ENCODE assay signal across 1 cellular context in the genomic region with DNA sequence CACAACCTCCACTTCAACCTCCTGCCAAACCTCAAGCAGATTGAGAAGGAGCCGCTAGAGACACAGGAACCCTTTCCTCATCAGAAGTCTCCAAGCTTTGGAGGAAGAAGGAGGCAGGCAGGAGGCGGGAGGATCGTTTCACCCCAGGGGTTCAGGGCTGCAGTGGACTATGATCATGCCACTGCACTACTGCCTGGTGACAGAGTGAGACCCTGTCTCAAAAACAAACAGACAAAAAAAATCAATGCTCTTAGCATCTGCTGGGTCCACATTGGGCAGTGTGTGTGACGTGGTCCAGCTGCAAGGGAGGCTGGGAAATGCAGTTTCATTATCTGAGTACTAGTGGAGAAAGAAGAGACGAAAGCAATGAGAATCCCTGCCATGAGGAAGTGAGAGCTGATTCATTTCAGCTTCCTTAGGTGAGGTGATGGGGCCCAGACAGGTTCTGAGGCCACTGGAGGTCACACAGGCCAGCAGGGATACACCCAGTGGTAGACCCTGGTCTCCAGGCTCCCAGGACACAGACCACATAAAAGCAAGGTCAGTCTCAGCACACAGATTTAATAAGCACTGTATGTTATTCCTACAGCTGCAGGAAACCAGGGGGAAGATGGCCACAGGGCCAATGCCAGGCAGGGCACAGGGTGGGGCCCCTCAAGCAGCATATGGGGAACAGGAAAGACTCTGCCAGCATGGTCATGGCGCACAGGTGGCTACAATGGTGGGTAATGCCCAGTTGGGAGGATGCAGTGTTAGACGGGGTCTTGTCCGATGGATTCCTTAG.
TF ChIP-seq lines count a peak whose summit lies in the region.

No MANE protein-coding gene starts in this region.

TF ChIP-seq in HepG2, 621 proteins besides CTCF, POLR2A, EP300 and RAD21 (continued from another document and continues in another):
- TF ChIP-seq, protein P1, sequence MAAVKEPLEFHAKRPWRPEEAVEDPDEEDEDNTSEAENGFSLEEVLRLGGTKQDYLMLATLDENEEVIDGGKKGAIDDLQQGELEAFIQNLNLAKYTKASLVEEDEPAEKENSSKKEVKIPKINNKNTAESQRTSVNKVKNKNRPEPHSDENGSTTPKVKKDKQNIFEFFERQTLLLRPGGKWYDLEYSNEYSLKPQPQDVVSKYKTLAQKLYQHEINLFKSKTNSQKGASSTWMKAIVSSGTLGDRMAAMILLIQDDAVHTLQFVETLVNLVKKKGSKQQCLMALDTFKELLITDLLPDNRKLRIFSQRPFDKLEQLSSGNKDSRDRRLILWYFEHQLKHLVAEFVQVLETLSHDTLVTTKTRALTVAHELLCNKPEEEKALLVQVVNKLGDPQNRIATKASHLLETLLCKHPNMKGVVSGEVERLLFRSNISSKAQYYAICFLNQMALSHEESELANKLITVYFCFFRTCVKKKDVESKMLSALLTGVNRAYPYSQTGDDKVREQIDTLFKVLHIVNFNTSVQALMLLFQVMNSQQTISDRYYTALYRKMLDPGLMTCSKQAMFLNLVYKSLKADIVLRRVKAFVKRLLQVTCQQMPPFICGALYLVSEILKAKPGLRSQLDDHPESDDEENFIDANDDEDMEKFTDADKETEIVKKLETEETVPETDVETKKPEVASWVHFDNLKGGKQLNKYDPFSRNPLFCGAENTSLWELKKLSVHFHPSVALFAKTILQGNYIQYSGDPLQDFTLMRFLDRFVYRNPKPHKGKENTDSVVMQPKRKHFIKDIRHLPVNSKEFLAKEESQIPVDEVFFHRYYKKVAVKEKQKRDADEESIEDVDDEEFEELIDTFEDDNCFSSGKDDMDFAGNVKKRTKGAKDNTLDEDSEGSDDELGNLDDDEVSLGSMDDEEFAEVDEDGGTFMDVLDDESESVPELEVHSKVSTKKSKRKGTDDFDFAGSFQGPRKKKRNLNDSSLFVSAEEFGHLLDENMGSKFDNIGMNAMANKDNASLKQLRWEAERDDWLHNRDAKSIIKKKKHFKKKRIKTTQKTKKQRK (IDR thresholded peaks at IDR 0.05; ENCODE audit: low read length) = no peak
- peak; percentile 66 for TF ChIP-seq RNF2 (conservative IDR thresholded peaks at IDR 0.05; ENCODE audit: low read depth)
- TF ChIP-seq, protein P2, sequence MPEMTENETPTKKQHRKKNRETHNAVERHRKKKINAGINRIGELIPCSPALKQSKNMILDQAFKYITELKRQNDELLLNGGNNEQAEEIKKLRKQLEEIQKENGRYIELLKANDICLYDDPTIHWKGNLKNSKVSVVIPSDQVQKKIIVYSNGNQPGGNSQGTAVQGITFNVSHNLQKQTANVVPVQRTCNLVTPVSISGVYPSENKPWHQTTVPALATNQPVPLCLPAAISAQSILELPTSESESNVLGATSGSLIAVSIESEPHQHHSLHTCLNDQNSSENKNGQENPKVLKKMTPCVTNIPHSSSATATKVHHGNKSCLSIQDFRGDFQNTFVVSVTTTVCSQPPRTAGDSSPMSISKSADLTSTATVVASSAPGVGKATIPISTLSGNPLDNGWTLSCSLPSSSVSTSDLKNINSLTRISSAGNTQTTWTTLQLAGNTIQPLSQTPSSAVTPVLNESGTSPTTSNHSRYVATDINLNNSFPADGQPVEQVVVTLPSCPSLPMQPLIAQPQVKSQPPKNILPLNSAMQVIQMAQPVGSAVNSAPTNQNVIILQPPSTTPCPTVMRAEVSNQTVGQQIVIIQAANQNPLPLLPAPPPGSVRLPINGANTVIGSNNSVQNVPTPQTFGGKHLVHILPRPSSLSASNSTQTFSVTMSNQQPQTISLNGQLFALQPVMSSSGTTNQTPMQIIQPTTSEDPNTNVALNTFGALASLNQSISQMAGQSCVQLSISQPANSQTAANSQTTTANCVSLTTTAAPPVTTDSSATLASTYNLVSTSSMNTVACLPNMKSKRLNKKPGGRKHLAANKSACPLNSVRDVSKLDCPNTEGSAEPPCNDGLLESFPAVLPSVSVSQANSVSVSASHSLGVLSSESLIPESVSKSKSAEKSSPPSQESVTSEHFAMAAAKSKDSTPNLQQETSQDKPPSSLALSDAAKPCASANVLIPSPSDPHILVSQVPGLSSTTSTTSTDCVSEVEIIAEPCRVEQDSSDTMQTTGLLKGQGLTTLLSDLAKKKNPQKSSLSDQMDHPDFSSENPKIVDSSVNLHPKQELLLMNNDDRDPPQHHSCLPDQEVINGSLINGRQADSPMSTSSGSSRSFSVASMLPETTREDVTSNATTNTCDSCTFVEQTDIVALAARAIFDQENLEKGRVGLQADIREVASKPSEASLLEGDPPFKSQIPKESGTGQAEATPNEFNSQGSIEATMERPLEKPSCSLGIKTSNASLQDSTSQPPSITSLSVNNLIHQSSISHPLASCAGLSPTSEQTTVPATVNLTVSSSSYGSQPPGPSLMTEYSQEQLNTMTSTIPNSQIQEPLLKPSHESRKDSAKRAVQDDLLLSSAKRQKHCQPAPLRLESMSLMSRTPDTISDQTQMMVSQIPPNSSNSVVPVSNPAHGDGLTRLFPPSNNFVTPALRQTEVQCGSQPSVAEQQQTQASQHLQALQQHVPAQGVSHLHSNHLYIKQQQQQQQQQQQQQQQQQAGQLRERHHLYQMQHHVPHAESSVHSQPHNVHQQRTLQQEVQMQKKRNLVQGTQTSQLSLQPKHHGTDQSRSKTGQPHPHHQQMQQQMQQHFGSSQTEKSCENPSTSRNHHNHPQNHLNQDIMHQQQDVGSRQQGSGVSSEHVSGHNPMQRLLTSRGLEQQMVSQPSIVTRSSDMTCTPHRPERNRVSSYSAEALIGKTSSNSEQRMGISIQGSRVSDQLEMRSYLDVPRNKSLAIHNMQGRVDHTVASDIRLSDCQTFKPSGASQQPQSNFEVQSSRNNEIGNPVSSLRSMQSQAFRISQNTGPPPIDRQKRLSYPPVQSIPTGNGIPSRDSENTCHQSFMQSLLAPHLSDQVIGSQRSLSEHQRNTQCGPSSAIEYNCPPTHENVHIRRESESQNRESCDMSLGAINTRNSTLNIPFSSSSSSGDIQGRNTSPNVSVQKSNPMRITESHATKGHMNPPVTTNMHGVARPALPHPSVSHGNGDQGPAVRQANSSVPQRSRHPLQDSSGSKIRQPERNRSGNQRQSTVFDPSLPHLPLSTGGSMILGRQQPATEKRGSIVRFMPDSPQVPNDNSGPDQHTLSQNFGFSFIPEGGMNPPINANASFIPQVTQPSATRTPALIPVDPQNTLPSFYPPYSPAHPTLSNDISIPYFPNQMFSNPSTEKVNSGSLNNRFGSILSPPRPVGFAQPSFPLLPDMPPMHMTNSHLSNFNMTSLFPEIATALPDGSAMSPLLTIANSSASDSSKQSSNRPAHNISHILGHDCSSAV (CRISPR knock-in tag; IDR thresholded peaks at IDR 0.05; ENCODE audit: borderline replicate concordance) = no peak
- TF ChIP-seq KMT2B (CRISPR knock-in tag; IDR thresholded peaks at IDR 0.05) = peak; percentile 33; the same call in 1 of the 2 replicates
- no peak for TF ChIP-seq XBP1 (CRISPR knock-in tag; IDR thresholded peaks at IDR 0.05)
- no peak for TF ChIP-seq EZH2 (conservative IDR thresholded peaks at IDR 0.05; ENCODE audit: low read depth, low read length)
- TF ChIP-seq, protein P3, sequence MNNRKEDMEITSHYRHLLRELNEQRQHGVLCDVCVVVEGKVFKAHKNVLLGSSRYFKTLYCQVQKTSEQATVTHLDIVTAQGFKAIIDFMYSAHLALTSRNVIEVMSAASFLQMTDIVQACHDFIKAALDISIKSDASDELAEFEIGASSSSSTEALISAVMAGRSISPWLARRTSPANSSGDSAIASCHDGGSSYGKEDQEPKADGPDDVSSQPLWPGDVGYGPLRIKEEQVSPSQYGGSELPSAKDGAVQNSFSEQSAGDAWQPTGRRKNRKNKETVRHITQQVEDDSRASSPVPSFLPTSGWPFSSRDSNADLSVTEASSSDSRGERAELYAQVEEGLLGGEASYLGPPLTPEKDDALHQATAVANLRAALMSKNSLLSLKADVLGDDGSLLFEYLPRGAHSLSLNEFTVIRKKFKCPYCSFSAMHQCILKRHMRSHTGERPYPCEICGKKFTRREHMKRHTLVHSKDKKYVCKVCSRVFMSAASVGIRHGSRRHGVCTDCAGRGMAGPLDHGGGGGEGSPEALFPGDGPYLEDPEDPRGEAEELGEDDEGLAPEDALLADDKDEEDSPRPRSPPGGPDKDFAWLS (CRISPR knock-in tag; IDR thresholded peaks at IDR 0.05; ENCODE audit: borderline replicate concordance) = no peak
- peak; percentile 53 for TF ChIP-seq ZFX (CRISPR knock-in tag; IDR thresholded peaks at IDR 0.05; ENCODE audit: low read depth)
- TF ChIP-seq ZNF570 (CRISPR knock-in tag; IDR thresholded peaks at IDR 0.05; ENCODE audit: borderline replicate concordance) = no peak
- TF ChIP-seq, protein P4, sequence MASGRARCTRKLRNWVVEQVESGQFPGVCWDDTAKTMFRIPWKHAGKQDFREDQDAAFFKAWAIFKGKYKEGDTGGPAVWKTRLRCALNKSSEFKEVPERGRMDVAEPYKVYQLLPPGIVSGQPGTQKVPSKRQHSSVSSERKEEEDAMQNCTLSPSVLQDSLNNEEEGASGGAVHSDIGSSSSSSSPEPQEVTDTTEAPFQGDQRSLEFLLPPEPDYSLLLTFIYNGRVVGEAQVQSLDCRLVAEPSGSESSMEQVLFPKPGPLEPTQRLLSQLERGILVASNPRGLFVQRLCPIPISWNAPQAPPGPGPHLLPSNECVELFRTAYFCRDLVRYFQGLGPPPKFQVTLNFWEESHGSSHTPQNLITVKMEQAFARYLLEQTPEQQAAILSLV (CRISPR knock-in tag; IDR thresholded peaks at IDR 0.05; ENCODE audit: borderline replicate concordance) = peak; percentile 6; the same call in 1 of the 2 replicates
- TF ChIP-seq, protein P5, sequence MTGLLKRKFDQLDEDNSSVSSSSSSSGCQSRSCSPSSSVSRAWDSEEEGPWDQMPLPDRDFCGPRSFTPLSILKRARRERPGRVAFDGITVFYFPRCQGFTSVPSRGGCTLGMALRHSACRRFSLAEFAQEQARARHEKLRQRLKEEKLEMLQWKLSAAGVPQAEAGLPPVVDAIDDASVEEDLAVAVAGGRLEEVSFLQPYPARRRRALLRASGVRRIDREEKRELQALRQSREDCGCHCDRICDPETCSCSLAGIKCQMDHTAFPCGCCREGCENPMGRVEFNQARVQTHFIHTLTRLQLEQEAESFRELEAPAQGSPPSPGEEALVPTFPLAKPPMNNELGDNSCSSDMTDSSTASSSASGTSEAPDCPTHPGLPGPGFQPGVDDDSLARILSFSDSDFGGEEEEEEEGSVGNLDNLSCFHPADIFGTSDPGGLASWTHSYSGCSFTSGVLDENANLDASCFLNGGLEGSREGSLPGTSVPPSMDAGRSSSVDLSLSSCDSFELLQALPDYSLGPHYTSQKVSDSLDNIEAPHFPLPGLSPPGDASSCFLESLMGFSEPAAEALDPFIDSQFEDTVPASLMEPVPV (CRISPR knock-in tag; IDR thresholded peaks at IDR 0.05) = peak; percentile 90; the same call in 1 of the 2 replicates
- no peak; the same call in 1 of the 2 replicates for TF ChIP-seq NFATC3 (CRISPR knock-in tag; IDR thresholded peaks at IDR 0.05)
- 0 out of 2 replicates have a peak, but pooled peaks have one; percentile 83 for TF ChIP-seq ZNF44 (CRISPR knock-in tag; IDR thresholded peaks at IDR 0.05)
- TF ChIP-seq ZNF75D (CRISPR knock-in tag; IDR thresholded peaks at IDR 0.05; ENCODE audit: borderline replicate concordance) = no peak
- peak; percentile 85; the same call in 1 of the 2 replicates for TF ChIP-seq ZNF292 (CRISPR knock-in tag; IDR thresholded peaks at IDR 0.05; ENCODE audit: borderline replicate concordance, low read depth)
- TF ChIP-seq, protein P6, sequence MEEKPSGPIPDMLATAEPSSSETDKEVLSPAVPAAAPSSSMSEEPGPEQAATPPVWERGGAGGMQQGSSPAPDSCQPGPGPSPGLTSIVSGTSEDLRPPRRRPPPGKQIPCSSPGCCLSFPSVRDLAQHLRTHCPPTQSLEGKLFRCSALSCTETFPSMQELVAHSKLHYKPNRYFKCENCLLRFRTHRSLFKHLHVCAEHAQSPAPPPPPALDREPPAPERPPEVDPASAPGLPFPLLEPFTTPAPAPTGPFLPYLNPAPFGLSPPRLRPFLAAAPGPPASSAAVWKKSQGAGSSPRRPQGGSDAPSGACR (CRISPR knock-in tag; IDR thresholded peaks at IDR 0.05) = peak; percentile 77; the same call in 1 of the 2 replicates
- TF ChIP-seq, protein P7, sequence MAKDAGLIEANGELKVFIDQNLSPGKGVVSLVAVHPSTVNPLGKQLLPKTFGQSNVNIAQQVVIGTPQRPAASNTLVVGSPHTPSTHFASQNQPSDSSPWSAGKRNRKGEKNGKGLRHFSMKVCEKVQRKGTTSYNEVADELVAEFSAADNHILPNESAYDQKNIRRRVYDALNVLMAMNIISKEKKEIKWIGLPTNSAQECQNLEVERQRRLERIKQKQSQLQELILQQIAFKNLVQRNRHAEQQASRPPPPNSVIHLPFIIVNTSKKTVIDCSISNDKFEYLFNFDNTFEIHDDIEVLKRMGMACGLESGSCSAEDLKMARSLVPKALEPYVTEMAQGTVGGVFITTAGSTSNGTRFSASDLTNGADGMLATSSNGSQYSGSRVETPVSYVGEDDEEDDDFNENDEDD (CRISPR knock-in tag; IDR thresholded peaks at IDR 0.05; ENCODE audit: borderline replicate concordance) = no peak
- peak; percentile 92; the same call in 1 of the 2 replicates for TF ChIP-seq ZFP90 (CRISPR knock-in tag; IDR thresholded peaks at IDR 0.05; ENCODE audit: borderline replicate concordance)
- 0 out of 2 replicates have a peak, but pooled peaks have one; percentile 26 for TF ChIP-seq EED (CRISPR knock-in tag; IDR thresholded peaks at IDR 0.05)
- TF ChIP-seq ZNF790 (CRISPR knock-in tag; IDR thresholded peaks at IDR 0.05; ENCODE audit: borderline replicate concordance) = no peak
- TF ChIP-seq, protein P8, sequence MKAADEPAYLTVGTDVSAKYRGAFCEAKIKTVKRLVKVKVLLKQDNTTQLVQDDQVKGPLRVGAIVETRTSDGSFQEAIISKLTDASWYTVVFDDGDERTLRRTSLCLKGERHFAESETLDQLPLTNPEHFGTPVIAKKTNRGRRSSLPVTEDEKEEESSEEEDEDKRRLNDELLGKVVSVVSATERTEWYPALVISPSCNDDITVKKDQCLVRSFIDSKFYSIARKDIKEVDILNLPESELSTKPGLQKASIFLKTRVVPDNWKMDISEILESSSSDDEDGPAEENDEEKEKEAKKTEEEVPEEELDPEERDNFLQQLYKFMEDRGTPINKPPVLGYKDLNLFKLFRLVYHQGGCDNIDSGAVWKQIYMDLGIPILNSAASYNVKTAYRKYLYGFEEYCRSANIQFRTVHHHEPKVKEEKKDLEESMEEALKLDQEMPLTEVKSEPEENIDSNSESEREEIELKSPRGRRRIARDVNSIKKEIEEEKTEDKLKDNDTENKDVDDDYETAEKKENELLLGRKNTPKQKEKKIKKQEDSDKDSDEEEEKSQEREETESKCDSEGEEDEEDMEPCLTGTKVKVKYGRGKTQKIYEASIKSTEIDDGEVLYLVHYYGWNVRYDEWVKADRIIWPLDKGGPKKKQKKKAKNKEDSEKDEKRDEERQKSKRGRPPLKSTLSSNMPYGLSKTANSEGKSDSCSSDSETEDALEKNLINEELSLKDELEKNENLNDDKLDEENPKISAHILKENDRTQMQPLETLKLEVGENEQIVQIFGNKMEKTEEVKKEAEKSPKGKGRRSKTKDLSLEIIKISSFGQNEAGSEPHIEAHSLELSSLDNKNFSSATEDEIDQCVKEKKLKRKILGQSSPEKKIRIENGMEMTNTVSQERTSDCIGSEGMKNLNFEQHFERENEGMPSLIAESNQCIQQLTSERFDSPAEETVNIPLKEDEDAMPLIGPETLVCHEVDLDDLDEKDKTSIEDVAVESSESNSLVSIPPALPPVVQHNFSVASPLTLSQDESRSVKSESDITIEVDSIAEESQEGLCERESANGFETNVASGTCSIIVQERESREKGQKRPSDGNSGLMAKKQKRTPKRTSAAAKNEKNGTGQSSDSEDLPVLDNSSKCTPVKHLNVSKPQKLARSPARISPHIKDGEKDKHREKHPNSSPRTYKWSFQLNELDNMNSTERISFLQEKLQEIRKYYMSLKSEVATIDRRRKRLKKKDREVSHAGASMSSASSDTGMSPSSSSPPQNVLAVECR (CRISPR knock-in tag; IDR thresholded peaks at IDR 0.05; ENCODE audit: borderline replicate concordance) = peak; percentile 60; the same call in 1 of the 2 replicates
- no peak for TF ChIP-seq ZNF296 (CRISPR knock-in tag; conservative IDR thresholded peaks at IDR 0.05)
- peak; percentile 87 for TF ChIP-seq HNF4A (CRISPR knock-in tag; IDR thresholded peaks at IDR 0.05)
